In the genomic region with DNA sequence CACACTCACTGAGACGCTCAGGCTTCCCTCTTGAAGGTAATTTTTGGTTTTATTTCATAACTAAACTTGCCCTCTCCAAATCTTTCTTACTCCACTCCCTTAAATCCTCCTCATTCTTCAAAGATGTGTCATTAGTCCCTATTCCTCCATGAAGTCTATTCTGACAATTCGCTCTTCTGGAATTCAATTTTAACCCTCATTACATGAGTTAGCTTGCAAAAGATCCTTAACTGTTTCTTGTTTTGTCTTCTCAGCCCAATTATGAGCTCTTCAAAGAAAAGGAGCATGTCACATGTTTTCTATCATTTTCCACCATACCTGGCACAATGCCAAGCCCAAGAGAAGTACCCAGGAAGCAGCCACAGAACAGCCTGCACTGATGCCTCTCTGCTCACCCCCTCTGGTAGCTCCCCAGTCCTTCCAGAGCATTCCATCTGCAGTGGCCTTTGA, we compare ENCODE assay signal across 1 cellular context.
TF ChIP-seq lines count a peak whose summit lies in the region.

No MANE protein-coding gene starts in this region.

TF ChIP-seq in HepG2, 621 proteins besides CTCF, POLR2A, EP300 and RAD21:
- TF ChIP-seq LCORL (IDR thresholded peaks at IDR 0.05) = peak; percentile 92
- no peak for TF ChIP-seq LCORL (CRISPR knock-in tag; IDR thresholded peaks at IDR 0.05)
- TF ChIP-seq, protein P1, sequence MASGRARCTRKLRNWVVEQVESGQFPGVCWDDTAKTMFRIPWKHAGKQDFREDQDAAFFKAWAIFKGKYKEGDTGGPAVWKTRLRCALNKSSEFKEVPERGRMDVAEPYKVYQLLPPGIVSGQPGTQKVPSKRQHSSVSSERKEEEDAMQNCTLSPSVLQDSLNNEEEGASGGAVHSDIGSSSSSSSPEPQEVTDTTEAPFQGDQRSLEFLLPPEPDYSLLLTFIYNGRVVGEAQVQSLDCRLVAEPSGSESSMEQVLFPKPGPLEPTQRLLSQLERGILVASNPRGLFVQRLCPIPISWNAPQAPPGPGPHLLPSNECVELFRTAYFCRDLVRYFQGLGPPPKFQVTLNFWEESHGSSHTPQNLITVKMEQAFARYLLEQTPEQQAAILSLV (CRISPR knock-in tag; IDR thresholded peaks at IDR 0.05; ENCODE audit: borderline replicate concordance) = no peak
